ENCODE assay signal across 1 cellular context in the genomic region with DNA sequence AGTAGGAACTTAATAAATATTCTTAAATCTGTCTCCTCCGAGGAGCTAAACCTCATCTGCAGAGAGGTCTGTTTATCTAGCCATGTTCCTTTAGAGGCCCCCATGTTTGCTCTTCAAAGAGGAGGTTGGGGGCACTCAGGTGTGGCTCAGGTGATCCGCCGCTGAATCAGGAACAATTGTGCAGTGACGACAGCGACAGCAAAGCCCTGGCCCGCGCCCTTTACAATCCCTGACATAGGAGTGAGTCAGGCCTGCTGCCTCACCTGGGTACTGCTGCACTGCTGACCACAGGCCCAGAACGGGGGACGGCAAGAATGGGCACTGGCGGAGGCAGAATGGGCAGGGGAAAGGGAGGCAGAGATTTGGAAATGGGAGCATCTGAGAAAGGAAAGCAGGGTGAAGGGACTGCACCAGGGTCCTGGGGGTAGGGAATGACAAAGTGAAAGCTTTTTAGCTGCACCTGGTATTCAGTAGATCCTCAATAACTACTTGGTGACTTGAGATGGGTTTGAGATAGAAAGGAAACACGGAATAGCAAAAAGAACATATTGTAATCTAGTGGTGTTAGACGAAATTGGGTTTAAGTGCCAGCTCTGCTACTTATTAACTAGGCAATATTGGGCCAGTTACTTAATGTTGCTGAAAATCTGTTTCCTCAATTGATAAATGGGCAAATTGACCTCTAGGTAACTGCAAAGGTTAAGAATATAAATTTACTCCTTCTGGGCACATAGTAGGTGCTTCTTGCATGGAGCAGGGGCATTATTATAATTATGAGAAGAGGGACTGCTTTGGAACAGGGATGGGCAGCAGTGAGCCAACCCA.
TF ChIP-seq lines count a peak whose summit lies in the region.

No MANE protein-coding gene starts in this region.

TF ChIP-seq in HepG2, 621 proteins besides CTCF, POLR2A, EP300 and RAD21 (continued from another document and continues in another):
- TF ChIP-seq, protein P1, sequence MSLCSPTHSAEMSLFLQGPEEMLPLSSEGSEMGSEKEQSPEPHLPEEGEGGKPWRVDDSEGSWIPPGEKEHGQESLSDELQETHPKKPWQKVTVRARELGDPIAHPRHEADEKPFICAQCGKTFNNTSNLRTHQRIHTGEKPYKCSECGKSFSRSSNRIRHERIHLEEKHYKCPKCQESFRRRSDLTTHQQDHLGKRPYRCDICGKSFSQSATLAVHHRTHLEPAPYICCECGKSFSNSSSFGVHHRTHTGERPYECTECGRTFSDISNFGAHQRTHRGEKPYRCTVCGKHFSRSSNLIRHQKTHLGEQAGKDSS (CRISPR knock-in tag; IDR thresholded peaks at IDR 0.05; ENCODE audit: borderline replicate concordance, low read depth), result no peak; the same call in 1 of the 2 replicates
- TF ChIP-seq ZNF891 (CRISPR knock-in tag; IDR thresholded peaks at IDR 0.05) (peak; percentile 67; the same call in 1 of the 2 replicates), RARA (CRISPR knock-in tag; IDR thresholded peaks at IDR 0.05) (peak; percentile 44), CENPX (CRISPR knock-in tag; IDR thresholded peaks at IDR 0.05) (no peak), ZNF598 (CRISPR knock-in tag; IDR thresholded peaks at IDR 0.05; ENCODE audit: borderline replicate concordance) (peak; percentile 60; the same call in 1 of the 2 replicates), TAF1 (CRISPR knock-in tag; IDR thresholded peaks at IDR 0.05) (no peak), NFYC (CRISPR knock-in tag; IDR thresholded peaks at IDR 0.05) (peak; percentile 4; the same call in 1 of the 2 replicates), KLF9 (CRISPR knock-in tag; IDR thresholded peaks at IDR 0.05; ENCODE audit: low read depth) (no peak), RORA (CRISPR knock-in tag; IDR thresholded peaks at IDR 0.05) (no peak), JARID2 (CRISPR knock-in tag; IDR thresholded peaks at IDR 0.05; ENCODE audit: insufficient replicate concordance) (no peak), CCAR2 (optimal IDR thresholded peaks at IDR 0.05; ENCODE audit: low read depth, low read length) (no peak), XRCC5 (optimal IDR thresholded peaks at IDR 0.05; ENCODE audit: low read length) (peak; percentile 79), SOX6 (IDR thresholded peaks at IDR 0.05) (no peak), SOX6 (CRISPR knock-in tag; IDR thresholded peaks at IDR 0.05) (peak; percentile 34; the same call in 1 of the 2 replicates), PITX1 (CRISPR knock-in tag; IDR thresholded peaks at IDR 0.05) (peak; percentile 72; the same call in 1 of the 2 replicates), ZMAT3 (CRISPR knock-in tag; conservative IDR thresholded peaks at IDR 0.05) (peak; percentile 62; the same call in 1 of the 2 replicates), YEATS2 (CRISPR knock-in tag; IDR thresholded peaks at IDR 0.05; ENCODE audit: borderline replicate concordance) (no peak), ZNF232 (CRISPR knock-in tag; IDR thresholded peaks at IDR 0.05; ENCODE audit: borderline replicate concordance) (no peak), JUN (CRISPR knock-in tag; IDR thresholded peaks at IDR 0.05) (no peak), ZMYM3 (CRISPR knock-in tag; IDR thresholded peaks at IDR 0.05) (peak; percentile 46; the same call in 1 of the 2 replicates), MYNN (CRISPR knock-in tag; IDR thresholded peaks at IDR 0.05; ENCODE audit: low read depth) (no peak), ASH2L (IDR thresholded peaks at IDR 0.05; ENCODE audit: insufficient read length, low read depth, low read length) (peak; percentile 16), SPEN (CRISPR knock-in tag; IDR thresholded peaks at IDR 0.05; ENCODE audit: low read depth) (peak; percentile 29; the same call in 1 of the 2 replicates), ZNF333 (CRISPR knock-in tag; IDR thresholded peaks at IDR 0.05; ENCODE audit: borderline replicate concordance) (no peak), ZNF674 (CRISPR knock-in tag; IDR thresholded peaks at IDR 0.05; ENCODE audit: low read depth) (no peak), SP1 (IDR thresholded peaks at IDR 0.05) (no peak), SP1 (CRISPR knock-in tag; IDR thresholded peaks at IDR 0.05) (no peak), SALL1 (CRISPR knock-in tag; IDR thresholded peaks at IDR 0.05) (peak; percentile 76), ZNF432 (CRISPR knock-in tag; IDR thresholded peaks at IDR 0.05; ENCODE audit: borderline replicate concordance) (no peak), NONO (IDR thresholded peaks at IDR 0.05) (no peak), NONO (CRISPR knock-in tag; conservative IDR thresholded peaks at IDR 0.05) (0 out of 2 replicates have a peak, but pooled peaks have one; percentile 7), ZNF543 (CRISPR knock-in tag; IDR thresholded peaks at IDR 0.05) (no peak), ZNF746 (CRISPR knock-in tag; IDR thresholded peaks at IDR 0.05) (no peak), ZNF780A (CRISPR knock-in tag; IDR thresholded peaks at IDR 0.05) (no peak), YEATS4 (CRISPR knock-in tag; IDR thresholded peaks at IDR 0.05; ENCODE audit: borderline replicate concordance) (peak; percentile 1; the same call in 1 of the 2 replicates), ZNF501 (CRISPR knock-in tag; IDR thresholded peaks at IDR 0.05) (peak; percentile 87), FOXP1 (IDR thresholded peaks at IDR 0.05) (no peak), FOXP1 (CRISPR knock-in tag; IDR thresholded peaks at IDR 0.05) (0 out of 2 replicates have a peak, but pooled peaks have one; percentile 38), NR2F6 (IDR thresholded peaks at IDR 0.05) (no peak), NR2F6 (CRISPR knock-in tag; IDR thresholded peaks at IDR 0.05) (peak; percentile 12; the same call in 1 of the 2 replicates)
- TF ChIP-seq, protein P2, sequence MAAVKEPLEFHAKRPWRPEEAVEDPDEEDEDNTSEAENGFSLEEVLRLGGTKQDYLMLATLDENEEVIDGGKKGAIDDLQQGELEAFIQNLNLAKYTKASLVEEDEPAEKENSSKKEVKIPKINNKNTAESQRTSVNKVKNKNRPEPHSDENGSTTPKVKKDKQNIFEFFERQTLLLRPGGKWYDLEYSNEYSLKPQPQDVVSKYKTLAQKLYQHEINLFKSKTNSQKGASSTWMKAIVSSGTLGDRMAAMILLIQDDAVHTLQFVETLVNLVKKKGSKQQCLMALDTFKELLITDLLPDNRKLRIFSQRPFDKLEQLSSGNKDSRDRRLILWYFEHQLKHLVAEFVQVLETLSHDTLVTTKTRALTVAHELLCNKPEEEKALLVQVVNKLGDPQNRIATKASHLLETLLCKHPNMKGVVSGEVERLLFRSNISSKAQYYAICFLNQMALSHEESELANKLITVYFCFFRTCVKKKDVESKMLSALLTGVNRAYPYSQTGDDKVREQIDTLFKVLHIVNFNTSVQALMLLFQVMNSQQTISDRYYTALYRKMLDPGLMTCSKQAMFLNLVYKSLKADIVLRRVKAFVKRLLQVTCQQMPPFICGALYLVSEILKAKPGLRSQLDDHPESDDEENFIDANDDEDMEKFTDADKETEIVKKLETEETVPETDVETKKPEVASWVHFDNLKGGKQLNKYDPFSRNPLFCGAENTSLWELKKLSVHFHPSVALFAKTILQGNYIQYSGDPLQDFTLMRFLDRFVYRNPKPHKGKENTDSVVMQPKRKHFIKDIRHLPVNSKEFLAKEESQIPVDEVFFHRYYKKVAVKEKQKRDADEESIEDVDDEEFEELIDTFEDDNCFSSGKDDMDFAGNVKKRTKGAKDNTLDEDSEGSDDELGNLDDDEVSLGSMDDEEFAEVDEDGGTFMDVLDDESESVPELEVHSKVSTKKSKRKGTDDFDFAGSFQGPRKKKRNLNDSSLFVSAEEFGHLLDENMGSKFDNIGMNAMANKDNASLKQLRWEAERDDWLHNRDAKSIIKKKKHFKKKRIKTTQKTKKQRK (IDR thresholded peaks at IDR 0.05; ENCODE audit: low read length), result no peak
- TF ChIP-seq, protein P3, sequence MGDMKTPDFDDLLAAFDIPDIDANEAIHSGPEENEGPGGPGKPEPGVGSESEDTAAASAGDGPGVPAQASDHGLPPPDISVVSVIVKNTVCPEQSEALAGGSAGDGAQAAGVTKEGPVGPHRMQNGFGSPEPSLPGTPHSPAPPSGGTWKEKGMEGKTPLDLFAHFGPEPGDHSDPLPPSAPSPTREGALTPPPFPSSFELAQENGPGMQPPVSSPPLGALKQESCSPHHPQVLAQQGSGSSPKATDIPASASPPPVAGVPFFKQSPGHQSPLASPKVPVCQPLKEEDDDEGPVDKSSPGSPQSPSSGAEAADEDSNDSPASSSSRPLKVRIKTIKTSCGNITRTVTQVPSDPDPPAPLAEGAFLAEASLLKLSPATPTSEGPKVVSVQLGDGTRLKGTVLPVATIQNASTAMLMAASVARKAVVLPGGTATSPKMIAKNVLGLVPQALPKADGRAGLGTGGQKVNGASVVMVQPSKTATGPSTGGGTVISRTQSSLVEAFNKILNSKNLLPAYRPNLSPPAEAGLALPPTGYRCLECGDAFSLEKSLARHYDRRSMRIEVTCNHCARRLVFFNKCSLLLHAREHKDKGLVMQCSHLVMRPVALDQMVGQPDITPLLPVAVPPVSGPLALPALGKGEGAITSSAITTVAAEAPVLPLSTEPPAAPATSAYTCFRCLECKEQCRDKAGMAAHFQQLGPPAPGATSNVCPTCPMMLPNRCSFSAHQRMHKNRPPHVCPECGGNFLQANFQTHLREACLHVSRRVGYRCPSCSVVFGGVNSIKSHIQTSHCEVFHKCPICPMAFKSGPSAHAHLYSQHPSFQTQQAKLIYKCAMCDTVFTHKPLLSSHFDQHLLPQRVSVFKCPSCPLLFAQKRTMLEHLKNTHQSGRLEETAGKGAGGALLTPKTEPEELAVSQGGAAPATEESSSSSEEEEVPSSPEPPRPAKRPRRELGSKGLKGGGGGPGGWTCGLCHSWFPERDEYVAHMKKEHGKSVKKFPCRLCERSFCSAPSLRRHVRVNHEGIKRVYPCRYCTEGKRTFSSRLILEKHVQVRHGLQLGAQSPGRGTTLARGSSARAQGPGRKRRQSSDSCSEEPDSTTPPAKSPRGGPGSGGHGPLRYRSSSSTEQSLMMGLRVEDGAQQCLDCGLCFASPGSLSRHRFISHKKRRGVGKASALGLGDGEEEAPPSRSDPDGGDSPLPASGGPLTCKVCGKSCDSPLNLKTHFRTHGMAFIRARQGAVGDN (CRISPR knock-in tag; IDR thresholded peaks at IDR 0.05), result peak; percentile 97
- TF ChIP-seq, protein P4, sequence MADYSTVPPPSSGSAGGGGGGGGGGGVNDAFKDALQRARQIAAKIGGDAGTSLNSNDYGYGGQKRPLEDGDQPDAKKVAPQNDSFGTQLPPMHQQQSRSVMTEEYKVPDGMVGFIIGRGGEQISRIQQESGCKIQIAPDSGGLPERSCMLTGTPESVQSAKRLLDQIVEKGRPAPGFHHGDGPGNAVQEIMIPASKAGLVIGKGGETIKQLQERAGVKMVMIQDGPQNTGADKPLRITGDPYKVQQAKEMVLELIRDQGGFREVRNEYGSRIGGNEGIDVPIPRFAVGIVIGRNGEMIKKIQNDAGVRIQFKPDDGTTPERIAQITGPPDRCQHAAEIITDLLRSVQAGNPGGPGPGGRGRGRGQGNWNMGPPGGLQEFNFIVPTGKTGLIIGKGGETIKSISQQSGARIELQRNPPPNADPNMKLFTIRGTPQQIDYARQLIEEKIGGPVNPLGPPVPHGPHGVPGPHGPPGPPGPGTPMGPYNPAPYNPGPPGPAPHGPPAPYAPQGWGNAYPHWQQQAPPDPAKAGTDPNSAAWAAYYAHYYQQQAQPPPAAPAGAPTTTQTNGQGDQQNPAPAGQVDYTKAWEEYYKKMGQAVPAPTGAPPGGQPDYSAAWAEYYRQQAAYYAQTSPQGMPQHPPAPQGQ (CRISPR knock-in tag; IDR thresholded peaks at IDR 0.05; ENCODE audit: borderline replicate concordance), result no peak
- TF ChIP-seq, protein P5, sequence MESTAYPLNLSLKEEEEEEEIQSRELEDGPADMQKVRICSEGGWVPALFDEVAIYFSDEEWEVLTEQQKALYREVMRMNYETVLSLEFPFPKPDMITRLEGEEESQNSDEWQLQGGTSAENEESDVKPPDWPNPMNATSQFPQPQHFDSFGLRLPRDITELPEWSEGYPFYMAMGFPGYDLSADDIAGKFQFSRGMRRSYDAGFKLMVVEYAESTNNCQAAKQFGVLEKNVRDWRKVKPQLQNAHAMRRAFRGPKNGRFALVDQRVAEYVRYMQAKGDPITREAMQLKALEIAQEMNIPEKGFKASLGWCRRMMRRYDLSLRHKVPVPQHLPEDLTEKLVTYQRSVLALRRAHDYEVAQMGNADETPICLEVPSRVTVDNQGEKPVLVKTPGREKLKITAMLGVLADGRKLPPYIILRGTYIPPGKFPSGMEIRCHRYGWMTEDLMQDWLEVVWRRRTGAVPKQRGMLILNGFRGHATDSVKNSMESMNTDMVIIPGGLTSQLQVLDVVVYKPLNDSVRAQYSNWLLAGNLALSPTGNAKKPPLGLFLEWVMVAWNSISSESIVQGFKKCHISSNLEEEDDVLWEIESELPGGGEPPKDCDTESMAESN (CRISPR knock-in tag; conservative IDR thresholded peaks at IDR 0.05), result peak; percentile 50; the same call in 1 of the 2 replicates
- TF ChIP-seq, protein P6, sequence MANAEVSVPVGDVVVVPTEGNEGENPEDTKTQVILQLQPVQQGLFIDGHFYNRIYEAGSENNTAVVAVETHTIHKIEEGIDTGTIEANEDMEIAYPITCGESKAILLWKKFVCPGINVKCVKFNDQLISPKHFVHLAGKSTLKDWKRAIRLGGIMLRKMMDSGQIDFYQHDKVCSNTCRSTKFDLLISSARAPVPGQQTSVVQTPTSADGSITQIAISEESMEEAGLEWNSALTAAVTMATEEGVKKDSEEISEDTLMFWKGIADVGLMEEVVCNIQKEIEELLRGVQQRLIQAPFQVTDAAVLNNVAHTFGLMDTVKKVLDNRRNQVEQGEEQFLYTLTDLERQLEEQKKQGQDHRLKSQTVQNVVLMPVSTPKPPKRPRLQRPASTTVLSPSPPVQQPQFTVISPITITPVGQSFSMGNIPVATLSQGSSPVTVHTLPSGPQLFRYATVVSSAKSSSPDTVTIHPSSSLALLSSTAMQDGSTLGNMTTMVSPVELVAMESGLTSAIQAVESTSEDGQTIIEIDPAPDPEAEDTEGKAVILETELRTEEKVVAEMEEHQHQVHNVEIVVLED (CRISPR knock-in tag; IDR thresholded peaks at IDR 0.05; ENCODE audit: borderline replicate concordance), result no peak
- TF ChIP-seq, protein P7, sequence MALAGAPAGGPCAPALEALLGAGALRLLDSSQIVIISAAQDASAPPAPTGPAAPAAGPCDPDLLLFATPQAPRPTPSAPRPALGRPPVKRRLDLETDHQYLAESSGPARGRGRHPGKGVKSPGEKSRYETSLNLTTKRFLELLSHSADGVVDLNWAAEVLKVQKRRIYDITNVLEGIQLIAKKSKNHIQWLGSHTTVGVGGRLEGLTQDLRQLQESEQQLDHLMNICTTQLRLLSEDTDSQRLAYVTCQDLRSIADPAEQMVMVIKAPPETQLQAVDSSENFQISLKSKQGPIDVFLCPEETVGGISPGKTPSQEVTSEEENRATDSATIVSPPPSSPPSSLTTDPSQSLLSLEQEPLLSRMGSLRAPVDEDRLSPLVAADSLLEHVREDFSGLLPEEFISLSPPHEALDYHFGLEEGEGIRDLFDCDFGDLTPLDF (CRISPR knock-in tag; IDR thresholded peaks at IDR 0.05), result no peak; the same call in 1 of the 2 replicates
- TF ChIP-seq, protein P8, sequence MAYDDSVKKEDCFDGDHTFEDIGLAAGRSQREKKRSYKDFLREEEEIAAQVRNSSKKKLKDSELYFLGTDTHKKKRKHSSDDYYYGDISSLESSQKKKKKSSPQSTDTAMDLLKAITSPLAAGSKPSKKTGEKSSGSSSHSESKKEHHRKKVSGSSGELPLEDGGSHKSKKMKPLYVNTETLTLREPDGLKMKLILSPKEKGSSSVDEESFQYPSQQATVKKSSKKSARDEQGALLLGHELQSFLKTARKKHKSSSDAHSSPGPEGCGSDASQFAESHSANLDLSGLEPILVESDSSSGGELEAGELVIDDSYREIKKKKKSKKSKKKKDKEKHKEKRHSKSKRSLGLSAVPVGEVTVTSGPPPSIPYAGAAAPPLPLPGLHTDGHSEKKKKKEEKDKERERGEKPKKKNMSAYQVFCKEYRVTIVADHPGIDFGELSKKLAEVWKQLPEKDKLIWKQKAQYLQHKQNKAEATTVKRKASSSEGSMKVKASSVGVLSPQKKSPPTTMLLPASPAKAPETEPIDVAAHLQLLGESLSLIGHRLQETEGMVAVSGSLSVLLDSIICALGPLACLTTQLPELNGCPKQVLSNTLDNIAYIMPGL (CRISPR knock-in tag; IDR thresholded peaks at IDR 0.05; ENCODE audit: borderline replicate concordance in 1 of 2, low read depth in 1 of 2), result 0 out of 4 replicates have a peak, but pooled peaks of 1 of the 2 experiments have one; percentile 10
